12 cellular contexts compared by ENCODE assay signal in the genomic region with DNA sequence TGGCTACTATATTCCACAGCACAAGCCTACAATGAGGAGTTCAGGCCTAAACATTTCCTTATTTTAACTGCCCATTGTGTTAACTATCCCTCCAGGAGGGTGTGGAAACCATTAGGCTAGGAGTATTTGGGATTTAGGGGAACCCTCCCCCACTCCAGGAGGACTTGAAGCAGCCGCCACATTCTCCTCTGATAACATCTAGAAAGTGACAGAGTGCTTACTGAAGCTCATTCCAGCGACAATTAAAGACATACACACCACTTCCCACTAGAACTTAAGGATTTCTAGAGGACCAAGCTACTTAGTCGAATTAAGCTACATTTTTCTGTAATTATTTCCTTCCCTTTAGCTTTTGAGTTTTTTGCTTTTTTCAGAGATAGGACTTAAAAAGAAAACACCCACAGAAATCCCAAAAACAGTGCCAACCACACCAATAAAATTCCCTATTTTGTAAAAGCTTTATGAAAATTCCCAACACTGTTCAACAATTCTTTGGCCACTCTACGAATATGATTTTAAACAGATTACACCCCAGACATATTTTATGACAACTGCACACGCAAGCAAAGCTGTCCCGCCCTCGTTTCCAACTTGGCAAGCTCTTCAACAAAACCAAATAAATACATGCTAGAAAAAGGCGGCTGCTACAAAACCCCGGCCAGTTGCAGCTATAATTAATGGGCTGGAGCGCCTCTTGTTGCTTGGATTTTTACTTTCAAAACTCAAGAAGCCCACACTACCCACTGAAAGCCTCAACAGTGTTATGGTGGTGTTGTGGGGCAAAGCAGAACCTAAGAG. TPM values are rescaled to one million over a fixed set of nuclear protein-coding genes. Genes with fewer than 3 reads are reported as not detected.
DNase-seq lines count a peak whose midpoint lies in the region; ATAC-seq and TF ChIP-seq lines count a peak whose summit lies in the region.
"Had no signal": no experiment of that assay in that cellular context is flagged by ENCODE, and none has a peak within 500 bp of the region (broad histone marks: within the 10 kb centered on the region; RNA-seq: fewer than 3 reads in every experiment).

No MANE protein-coding gene starts in this region.

- TF ChIP-seq CTCF in astrocyte of the spinal cord (IDR thresholded peaks at IDR 0.05; ENCODE audit: low read depth, low read length): no peak
- TF ChIP-seq CTCF in stomach (IDR thresholded peaks at IDR 0.05): no peak

- H3K27me3 ChIP-seq in stomach: peaks cover 0 to 27% (median 18%) of the 10 kb centered on the region in 3 donors

- peak overlapping the region; percentile 42 to 94 (median 90) for H3K27ac ChIP-seq in stomach
- H3K27ac ChIP-seq: A549 had no signal

- no peak overlapping the region for H3K4me3 ChIP-seq in astrocyte of the spinal cord (ENCODE audit: low read depth, low read length)
- H3K4me3 ChIP-seq in iPS-18c (ENCODE audit: insufficient read depth, low read depth, low read length): peak overlapping the region; percentile 15; the same call in 1 of the 2 replicates
- H3K4me3 ChIP-seq in stomach: peak overlapping the region in 2 of 4 donors; percentile 0 to 12
- H3K4me3 ChIP-seq: A549 had no signal

- no peak for ATAC-seq in HG02588 (IDR thresholded peaks at IDR 0.05; ENCODE audit: unreplicated experiment)
- ATAC-seq: A549 had no signal

- no peak for TF ChIP-seq POLR2A in stomach (IDR thresholded peaks at IDR 0.05)

- H3K9me3 ChIP-seq in iPS-18c (ENCODE audit: control insufficient read depth, insufficient read depth, low read length): peaks cover 2% of the 10 kb centered on the region
- H3K9me3 ChIP-seq in stomach: no peaks in the 10 kb centered on the region
- H3K9me3 ChIP-seq: A549 had no signal

- peak; percentile 44 for TF ChIP-seq EP300 in stomach (IDR thresholded peaks at IDR 0.05)

- WGBS in stomach, 5 donors: 12 to 21% (median 16%) methylated on average over 10 of the region's 10 CpGs

- H3K36me3 ChIP-seq in stomach: no peaks in the 10 kb centered on the region

- intact Hi-C loops in stomach (cut with DNase I; ENCODE audit: low total_unique reads): no loop called here

- DNase-seq in NCI-H2227 treated with DMSO at 0.1 percent for 48 hours (lab: John Stamatoyannopoulos, UW): peak; percentile 4
- DNase-seq in NCI-H2227 (lab: John Stamatoyannopoulos, UW; ENCODE audit: unreplicated experiment): no peak
- peak; percentile 52 for DNase-seq in astrocyte of the spinal cord (ENCODE audit: low read depth, low spot score)
- peak; percentile 59 for DNase-seq in stomach
- DNase-seq in NCI-H1436 (lab: John Stamatoyannopoulos, UW): no peak
- DNase-seq in NOMO-1 (lab: John Stamatoyannopoulos, UW; ENCODE audit: unreplicated experiment in 2 of 2): no peak
- DNase-seq: activated T-cell treated with anti-CD3 and anti-CD28 coated beads, Interleukin-2, amount 50 U/mL, for 48 hours; NCI-H524; stimulated activated naive CD4-positive, alpha-beta T cell had no signal

- in situ Hi-C loops in astrocyte of the spinal cord (cut with HindIII; ENCODE audit: low sequenced_read_pairs): no loop called here

- H3K4me1 ChIP-seq in stomach: peaks cover 18 to 72% (median 50%) of the 10 kb centered on the region in 4 donors

RNA-seq across cellular contexts. Expression of a gene that starts 4.6 kb away (rescaled TPM):
- 10 to 100 TPM in 3 of 5 donors, 1 to 10 TPM in 2; 6.1 to 21.4 (median 15.6) TPM for total RNA-seq in stomach
- 10 to 100 TPM in 1 of 3 donors, 1 to 10 TPM in 2; 3.0 to 12.0 (median 7.6) TPM for polyA plus RNA-seq in stomach

Comparison
In these comparisons a context has a peak if more than half of its experiments do, and no peak if none do; other contexts are left out.
1. DNase-seq: peak in NCI-H2227 treated with DMSO at 0.1 percent for 48 hours (single experiment), astrocyte of the spinal cord (single experiment) and stomach (single experiment); none in NCI-H2227 (single experiment), NCI-H1436 (single experiment) and NOMO-1 (0 of 2).